8 cellular contexts compared by ENCODE assay signal in the genomic region with DNA sequence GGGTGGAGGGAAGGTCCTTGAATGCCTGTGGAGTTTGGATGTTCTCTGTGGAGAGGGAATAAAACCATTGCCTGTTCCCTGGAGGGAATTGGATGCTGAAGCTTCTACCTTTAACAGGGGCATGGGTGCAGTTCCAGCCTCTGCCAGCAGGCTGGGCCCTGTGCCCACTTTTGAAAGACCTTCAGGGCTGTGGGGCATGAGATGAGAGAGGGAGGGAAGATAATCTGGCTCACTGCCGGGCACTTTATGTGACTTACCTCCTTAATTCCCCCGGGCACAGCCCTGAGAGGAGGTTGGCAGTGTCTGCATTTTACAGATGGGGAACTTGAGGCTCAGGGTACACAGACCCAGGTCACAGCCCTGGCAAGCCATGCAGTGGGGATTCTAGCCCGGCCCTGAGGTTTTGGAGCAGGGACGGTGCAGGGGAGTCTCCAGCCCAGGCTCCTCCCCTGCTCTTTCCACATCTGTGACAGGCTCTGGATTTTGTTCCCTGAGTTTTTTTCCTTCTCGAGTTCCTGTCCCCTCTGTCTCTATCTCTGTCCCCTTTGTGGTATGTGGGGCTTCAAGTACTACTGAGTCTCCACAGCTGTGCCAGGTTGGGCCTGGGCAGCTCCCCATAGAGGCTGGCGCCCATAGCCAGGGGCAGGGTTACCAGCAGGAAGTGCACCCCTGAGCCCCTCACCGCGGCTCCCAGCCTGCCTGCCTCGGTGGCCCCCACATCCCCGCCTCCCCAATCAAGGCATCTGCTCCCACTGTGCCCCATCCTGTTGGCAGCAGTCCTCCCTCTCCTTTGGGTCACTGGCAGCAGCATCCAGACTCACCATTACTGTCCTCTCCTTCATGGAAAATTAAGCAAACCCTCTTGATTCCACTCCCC. TPM values are rescaled to one million over a fixed set of nuclear protein-coding genes. Genes with fewer than 3 reads are reported as not detected.
DNase-seq lines count a peak whose midpoint lies in the region; ATAC-seq and TF ChIP-seq lines count a peak whose summit lies in the region.

No MANE protein-coding gene starts in this region.

- no peak for TF ChIP-seq POLR2A in testis (IDR thresholded peaks at IDR 0.05)

- H3K4me1 ChIP-seq in testis: peaks cover 8% of the 10 kb centered on the region

- DNase-seq in AG20443 (ENCODE audit: low spot score) (peak; percentile 82), M059J (ENCODE audit: low read depth) (peak; percentile 86), SHP77 treated with DMSO at 0.1 percent for 48 hours (lab: John Stamatoyannopoulos, UW) (peak; percentile 66), foreskin melanocyte (peak; percentile 73), omental fat pad (ENCODE audit: low spot score) (peak; percentile 95), testis (peak; percentile 92)
- DNase-seq in activated effector memory CD4-positive, alpha-beta T cell treated with anti-CD3 and anti-CD28 coated beads, Interleukin-2, amount 50 U/mL, for 16 hours: peak; percentile 94

- H3K27me3 ChIP-seq in testis: no peaks in the 10 kb centered on the region

- 45% methylated on average over 10 of the region's 10 CpGs for WGBS in testis, 2 donors

- H3K9me3 ChIP-seq in testis: no peaks in the 10 kb centered on the region

- ATAC-seq in GM19395 (IDR thresholded peaks at IDR 0.05; ENCODE audit: unreplicated experiment): peak; percentile 72
- ATAC-seq in omental fat pad (ENCODE audit: low FRiP score): peak; percentile 90

- TF ChIP-seq CTCF in omental fat pad (IDR thresholded peaks at IDR 0.05): peak in 2 of 3 donors; percentile 78
- peak; percentile 91 to 92 (median 91) for TF ChIP-seq CTCF in testis (IDR thresholded peaks at IDR 0.05)

- H3K27ac ChIP-seq in testis: peak overlapping the region in 1 of 2 donors; percentile 52

- no peaks in the 10 kb centered on the region for H3K36me3 ChIP-seq in testis (ENCODE audit: low read depth, missing control alignments)

- no peak overlapping the region for H3K4me3 ChIP-seq in testis

- intact Hi-C loops in testis (cut with DNase I; ENCODE audit: low total_unique reads): no loop called here

RNA-seq across cellular contexts. Expression of a gene that starts 14.0 kb away (rescaled TPM):
- total RNA-seq in M059J (2014; rRNA removed; shearing (Covaris generic)): 13.6 and 23.5 TPM in 2 replicates
- total RNA-seq in omental fat pad: 100 to 1,000 TPM in 1 of 4 donors, 10 to 100 TPM in 3; 50.2 to 103 (median 77.0) TPM
- total RNA-seq in testis: 100 to 1,000 TPM; 103 to 132 TPM
- polyA plus RNA-seq in testis (ENCODE audit: insufficient read depth, low read depth, low replicate concordance): 56.9 TPM

RNA-seq across cellular contexts. Expression of a gene that starts 27.7 kb away (rescaled TPM):
- total RNA-seq in M059J (2014; rRNA removed; shearing (Covaris generic)): 37.8 and 52.1 TPM in 2 replicates
- total RNA-seq in omental fat pad: 10 to 100 TPM; 24.6 to 43.7 (median 33.5) TPM
- total RNA-seq in testis: 10 to 100 TPM; 39.4 to 57.7 TPM
- 49.4 TPM for polyA plus RNA-seq in testis (ENCODE audit: insufficient read depth, low read depth, low replicate concordance)

RNA-seq across cellular contexts. Expression of a gene that starts 56.1 kb away (rescaled TPM):
- total RNA-seq in M059J (2014; rRNA removed; shearing (Covaris generic)): 110 and 111 TPM in 2 replicates
- total RNA-seq in omental fat pad (10 to 100 TPM; 14.9 to 32.6 (median 19.9) TPM), testis (10 to 100 TPM; 67.7 to 71.3 TPM)
- polyA plus RNA-seq in testis (ENCODE audit: insufficient read depth, low read depth, low replicate concordance): 131 TPM
